In the genomic region with DNA sequence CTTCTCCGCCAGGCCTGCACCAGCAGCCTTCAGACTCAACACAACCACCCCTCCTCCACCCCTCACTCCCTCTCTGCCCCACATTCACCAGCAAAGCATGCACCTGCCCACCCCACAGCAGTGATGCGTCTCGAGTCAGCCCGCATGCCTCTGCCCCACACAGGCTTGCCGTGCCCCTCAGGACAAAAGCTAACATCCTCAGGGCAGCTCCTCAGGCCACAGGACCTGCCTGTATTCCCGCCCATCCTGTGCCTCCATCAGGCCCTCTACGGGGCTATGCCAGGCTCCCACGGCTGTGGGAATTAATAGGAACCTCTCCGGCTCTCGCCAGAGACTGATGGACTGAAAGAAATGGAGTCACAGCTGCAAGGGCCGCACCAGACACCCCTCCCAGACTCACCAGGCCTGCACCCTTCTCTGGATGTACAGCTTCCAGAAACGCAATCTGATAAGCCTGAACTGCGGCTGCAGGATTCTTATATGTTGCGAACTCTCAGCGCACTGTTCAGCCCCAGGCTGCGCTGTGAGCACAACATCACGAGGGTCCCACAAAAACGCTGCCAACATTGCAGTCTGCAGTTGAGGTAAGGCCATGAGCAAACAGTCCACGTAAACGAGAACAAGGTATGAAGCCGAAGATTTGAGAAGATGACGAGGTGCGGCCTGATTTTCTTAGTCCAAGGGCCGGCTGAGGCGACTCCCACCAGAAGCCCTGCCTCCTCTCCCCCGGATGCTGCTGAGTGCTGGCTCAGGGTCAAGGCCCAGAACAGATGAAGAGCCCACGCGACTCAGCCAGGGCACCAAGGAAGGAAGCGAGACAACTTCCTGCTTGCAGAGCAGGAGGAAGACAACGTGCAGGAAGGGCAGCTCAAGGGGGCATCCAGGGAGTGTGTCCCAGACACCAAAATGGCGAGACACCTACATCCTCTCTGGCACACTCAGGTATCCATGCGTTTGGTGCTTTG, we compare ENCODE assay signal across 17 cellular contexts.
A peak's percentile ranks its signal among the peaks of the same experiment; 100 is the strongest.
DNase-seq lines count a peak whose midpoint lies in the region; ATAC-seq, FAIRE-seq and TF ChIP-seq lines count a peak whose summit lies in the region.
"Had no signal": no experiment of that assay in that cellular context is flagged by ENCODE, and none has a peak within 500 bp of the region (broad histone marks: within the 10 kb centered on the region; RNA-seq: fewer than 3 reads in every experiment).

No MANE protein-coding gene starts in this region.

- no peak for FAIRE-seq in H54 (lab: Jason Lieb, UNC)

- no peaks in the 10 kb centered on the region for H3K27me3 ChIP-seq in SK-N-SH (ENCODE audit: insufficient read depth)
- H3K27me3 ChIP-seq in upper lobe of left lung: no peaks in the 10 kb centered on the region
- H3K27me3 ChIP-seq: ovary, suprapubic skin had no signal

- H3K4me2 ChIP-seq in SK-N-SH: no peak overlapping the region

- intact Hi-C loops in activated T-helper 1 cell treated with anti-CD3 and anti-CD28 coated beads, Interleukin-12 subunit alpha, Interleukin-12 subunit beta, Interleukin-2, Interleukin-4 antibody, amounts not matched to agents 30 ng/mL and 10 ng/mL and 1 ng/mL, durations not matched to agents 14 hours and 24 hours and 36 hours (cut with micrococcal nuclease): no loop called here

- CTCF ChIA-PET in SK-N-SH (lab: Yijun Ruan, JAX): interaction anchor here (0.8 to 1.1 kb wide), 3 partner anchors 8 to 151 kb away, joined by 3 read pairs; no protein-coding TSS in a partner anchor

- WGBS in SK-N-SH (ENCODE audit: low lambda C conversion rate): 82% methylated on average over 31 of the region's 32 CpGs
- WGBS in upper lobe of left lung, 2 donors: 83% methylated on average over 27 to 29 of the region's 32 CpGs

- no peak for TF ChIP-seq POLR2A in H54 (IDR thresholded peaks at IDR 0.05; ENCODE audit: low read depth, low read length)
- TF ChIP-seq POLR2A in upper lobe of left lung (IDR thresholded peaks at IDR 0.05): no peak

- H3K9me2 ChIP-seq in SK-N-SH: no peaks in the 10 kb centered on the region

- H3K9me3 Mint-ChIP-seq in natural killer cell treated with Interleukin-12 subunit alpha and Interleukin-12 subunit beta and Interleukin-15 and Interleukin-18, amount 100 ng/mL, for 72 hours: no peaks in the 10 kb centered on the region
- no peaks in the 10 kb centered on the region for H3K9me3 Mint-ChIP-seq in activated T-helper 1 cell treated with anti-CD3 and anti-CD28 coated beads, Interleukin-12 subunit alpha, Interleukin-12 subunit beta, Interleukin-2, Interleukin-4 antibody, amounts not matched to agents 30 ng/mL and 10 ng/mL and 1 ng/mL, durations not matched to agents 14 hours and 24 hours and 36 hours
- H3K9me3 Mint-ChIP-seq: T-helper 1 cell treated with Interleukin-12 subunit alpha and Interleukin-12 subunit beta and Interleukin-4 antibody, amounts not matched to agents 30 μg/mL and 1 μg/mL, for 36 hours had no signal

- no peak for TF ChIP-seq RAD21 in SK-N-SH (IDR thresholded peaks at IDR 0.05; ENCODE audit: low read length)

- DNase-seq in A172 (ENCODE audit: low spot score) (peak; percentile 17), H54 (ENCODE audit: insufficient read length, low spot score) (peak; percentile 63), SK-N-SH (peak; percentile 59), islet precursor cell (peak; percentile 77), upper lobe of left lung (no peak)
- no peak for DNase-seq in natural killer cell treated with Interleukin-12 subunit alpha and Interleukin-12 subunit beta and Interleukin-15 and Interleukin-18, amount 100 ng/mL, for 72 hours (ENCODE audit: low spot score)
- no peak for DNase-seq in activated T-helper 1 cell treated with anti-CD3 and anti-CD28 coated beads, Interleukin-12 subunit alpha, Interleukin-12 subunit beta, Interleukin-2, Interleukin-4 antibody, amounts not matched to agents 30 ng/mL and 10 ng/mL and 1 ng/mL, durations not matched to agents 14 hours and 24 hours and 36 hours (ENCODE audit: low spot score)
- DNase-seq: activated CD4-positive, alpha-beta T cell treated with anti-CD3 and anti-CD28 coated beads for 48 hours; activated T-cell treated with anti-CD3 and anti-CD28 coated beads, Interleukin-2, amount 50 U/mL, for 1 hour; DMS 273 treated with DMSO at 0.1 percent for 48 hours; erythroblast; NCI-H1417 treated with DMSO at 0.1 percent for 48 hours; ovary had no signal

- no peaks in the 10 kb centered on the region for H3K27me3 Mint-ChIP-seq in natural killer cell treated with Interleukin-12 subunit alpha and Interleukin-12 subunit beta and Interleukin-15 and Interleukin-18, amount 100 ng/mL, for 72 hours
- H3K27me3 Mint-ChIP-seq in activated T-helper 1 cell treated with anti-CD3 and anti-CD28 coated beads, Interleukin-12 subunit alpha, Interleukin-12 subunit beta, Interleukin-2, Interleukin-4 antibody, amounts not matched to agents 30 ng/mL and 10 ng/mL and 1 ng/mL, durations not matched to agents 14 hours and 24 hours and 36 hours (ENCODE audit: insufficient read depth): peaks cover 3% of the 10 kb centered on the region

- H3K79me2 ChIP-seq in SK-N-SH (ENCODE audit: insufficient read depth): no peaks in the 10 kb centered on the region

- no peaks in the 10 kb centered on the region for H3K9me3 ChIP-seq in SK-N-SH
- no peaks in the 10 kb centered on the region for H3K9me3 ChIP-seq in upper lobe of left lung
- H3K9me3 ChIP-seq: ovary, suprapubic skin had no signal

- no peak overlapping the region for H2AFZ ChIP-seq in SK-N-SH (ENCODE audit: low read depth)

- H3K36me3 ChIP-seq in SK-N-SH (replicated peaks in 1 of 2; ENCODE audit: control insufficient read depth in 1 of 2, insufficient read depth in 2 of 2, low read length in 1 of 2): peaks cover 43 to 46% of the 10 kb centered on the region in 2 experiments
- H3K36me3 ChIP-seq in upper lobe of left lung: peaks cover 6 to 28% (median 12%) of the 10 kb centered on the region in 4 donors
- H3K36me3 ChIP-seq: ovary had no signal

- TF ChIP-seq EP300 in SK-N-SH (IDR thresholded peaks at IDR 0.05; ENCODE audit: borderline replicate concordance in 1 of 2, low read depth in 1 of 2, low read length in 1 of 2) (no peak), upper lobe of left lung (IDR thresholded peaks at IDR 0.05) (no peak)

- H3K4me3 ChIP-seq in SK-N-SH (ENCODE audit: low read depth in 2 of 2, low read length in 1 of 2): no peak overlapping the region
- no peak overlapping the region for H3K4me3 ChIP-seq in upper lobe of left lung
- H3K4me3 ChIP-seq: lung, ovary, suprapubic skin had no signal

- H3K4me1 Mint-ChIP-seq in natural killer cell treated with Interleukin-12 subunit alpha and Interleukin-12 subunit beta and Interleukin-15 and Interleukin-18, amount 100 ng/mL, for 72 hours (ENCODE audit: low read depth in 2 of 2): peaks cover 0 to 5% of the 10 kb centered on the region in 2 donors
- no peaks in the 10 kb centered on the region for H3K4me1 Mint-ChIP-seq in activated T-helper 1 cell treated with anti-CD3 and anti-CD28 coated beads, Interleukin-12 subunit alpha, Interleukin-12 subunit beta, Interleukin-2, Interleukin-4 antibody, amounts not matched to agents 30 ng/mL and 10 ng/mL and 1 ng/mL, durations not matched to agents 14 hours and 24 hours and 36 hours (ENCODE audit: low read depth)

- no peaks in the 10 kb centered on the region for H3K36me3 Mint-ChIP-seq in natural killer cell treated with Interleukin-12 subunit alpha and Interleukin-12 subunit beta and Interleukin-15 and Interleukin-18, amount 100 ng/mL, for 72 hours
- H3K36me3 Mint-ChIP-seq in activated T-helper 1 cell treated with anti-CD3 and anti-CD28 coated beads, Interleukin-12 subunit alpha, Interleukin-12 subunit beta, Interleukin-2, Interleukin-4 antibody, amounts not matched to agents 30 ng/mL and 10 ng/mL and 1 ng/mL, durations not matched to agents 14 hours and 24 hours and 36 hours (ENCODE audit: low read depth): no peaks in the 10 kb centered on the region

- ATAC-seq in natural killer cell treated with Interleukin-12 subunit alpha and Interleukin-12 subunit beta and Interleukin-15 and Interleukin-18, amount 100 ng/mL, for 72 hours: no peak
- no peak for ATAC-seq in GM19463 (IDR thresholded peaks at IDR 0.05; ENCODE audit: unreplicated experiment)
- ATAC-seq in upper lobe of left lung (ENCODE audit: low FRiP score in 2 of 2): no peak

- no peaks in the 10 kb centered on the region for H4K20me1 ChIP-seq in SK-N-SH (ENCODE audit: insufficient read depth)

- H3F3A ChIP-seq in SK-N-SH (replicated peaks; ENCODE audit: insufficient read depth): peaks cover 7% of the 10 kb centered on the region

- H3K27ac ChIP-seq in SK-N-SH (ENCODE audit: low read depth in 2 of 2, low read length in 1 of 2) (peak overlapping the region in 1 of 2 experiments; percentile 24; a peak in 1 of 4 replicates), upper lobe of left lung (no peak overlapping the region)
- H3K27ac ChIP-seq: ovary, suprapubic skin had no signal

- POLR2A ChIA-PET in SK-N-SH (lab: Yijun Ruan, JAX): no interaction called here

- H3K4me1 ChIP-seq in SK-N-SH (ENCODE audit: control insufficient read depth in 1 of 2, insufficient read depth in 2 of 2, low read depth in 1 of 2, low read length in 1 of 2) (peaks cover 7 to 23% of the 10 kb centered on the region in 2 experiments; a peak in 2 of 4 replicates), upper lobe of left lung (peaks cover 0 to 15% (median 8%) of the 10 kb centered on the region in 4 donors)

- TF ChIP-seq CTCF in SK-N-SH (IDR thresholded peaks at IDR 0.05) (no peak), upper lobe of left lung (IDR thresholded peaks at IDR 0.05) (no peak)

- no peak overlapping the region for H3K27ac Mint-ChIP-seq in natural killer cell treated with Interleukin-12 subunit alpha and Interleukin-12 subunit beta and Interleukin-15 and Interleukin-18, amount 100 ng/mL, for 72 hours
- H3K27ac Mint-ChIP-seq in activated T-helper 1 cell treated with anti-CD3 and anti-CD28 coated beads, Interleukin-12 subunit alpha, Interleukin-12 subunit beta, Interleukin-2, Interleukin-4 antibody, amounts not matched to agents 30 ng/mL and 10 ng/mL and 1 ng/mL, durations not matched to agents 14 hours and 24 hours and 36 hours: no peak overlapping the region
- H3K27ac Mint-ChIP-seq: T-helper 1 cell treated with Interleukin-12 subunit alpha and Interleukin-12 subunit beta and Interleukin-4 antibody, amounts not matched to agents 30 μg/mL and 1 μg/mL, for 36 hours had no signal

- no peak overlapping the region for H3K4me3 Mint-ChIP-seq in natural killer cell treated with Interleukin-12 subunit alpha and Interleukin-12 subunit beta and Interleukin-15 and Interleukin-18, amount 100 ng/mL, for 72 hours
- no peak overlapping the region for H3K4me3 Mint-ChIP-seq in activated T-helper 1 cell treated with anti-CD3 and anti-CD28 coated beads, Interleukin-12 subunit alpha, Interleukin-12 subunit beta, Interleukin-2, Interleukin-4 antibody, amounts not matched to agents 30 ng/mL and 10 ng/mL and 1 ng/mL, durations not matched to agents 14 hours and 24 hours and 36 hours
- H3K4me3 Mint-ChIP-seq: T-helper 1 cell treated with Interleukin-12 subunit alpha and Interleukin-12 subunit beta and Interleukin-4 antibody, amounts not matched to agents 30 μg/mL and 1 μg/mL, for 36 hours had no signal

- no peak overlapping the region for H3K9ac ChIP-seq in SK-N-SH

TF ChIP-seq in SK-N-SH, 30 proteins besides CTCF, POLR2A, EP300 and RAD21 (continues in another document):
- TF ChIP-seq RXRA (IDR thresholded peaks at IDR 0.05; ENCODE audit: borderline replicate concordance, low read depth) (no peak), RCOR1 (IDR thresholded peaks at IDR 0.05; ENCODE audit: low read length) (no peak), TEAD4 (IDR thresholded peaks at IDR 0.05; ENCODE audit: borderline replicate concordance, insufficient read depth) (no peak)

Comparison
In these comparisons a context has a peak if more than half of its experiments do, and no peak if none do; other contexts are left out.
1. DNase-seq: peak in A172 (single experiment), H54 (single experiment), SK-N-SH (single experiment) and islet precursor cell (single experiment); none in natural killer cell treated with Interleukin-12 subunit alpha and Interleukin-12 subunit beta and Interleukin-15 and Interleukin-18, amount 100 ng/mL, for 72 hours (single experiment), upper lobe of left lung (0 of 2) and activated T-helper 1 cell treated with anti-CD3 and anti-CD28 coated beads, Interleukin-12 subunit alpha, Interleukin-12 subunit beta, Interleukin-2, Interleukin-4 antibody, amounts not matched to agents 30 ng/mL and 10 ng/mL and 1 ng/mL, durations not matched to agents 14 hours and 24 hours and 36 hours (single experiment).